Comparison of ENCODE assay signal across 9 cellular contexts in the genomic region with DNA sequence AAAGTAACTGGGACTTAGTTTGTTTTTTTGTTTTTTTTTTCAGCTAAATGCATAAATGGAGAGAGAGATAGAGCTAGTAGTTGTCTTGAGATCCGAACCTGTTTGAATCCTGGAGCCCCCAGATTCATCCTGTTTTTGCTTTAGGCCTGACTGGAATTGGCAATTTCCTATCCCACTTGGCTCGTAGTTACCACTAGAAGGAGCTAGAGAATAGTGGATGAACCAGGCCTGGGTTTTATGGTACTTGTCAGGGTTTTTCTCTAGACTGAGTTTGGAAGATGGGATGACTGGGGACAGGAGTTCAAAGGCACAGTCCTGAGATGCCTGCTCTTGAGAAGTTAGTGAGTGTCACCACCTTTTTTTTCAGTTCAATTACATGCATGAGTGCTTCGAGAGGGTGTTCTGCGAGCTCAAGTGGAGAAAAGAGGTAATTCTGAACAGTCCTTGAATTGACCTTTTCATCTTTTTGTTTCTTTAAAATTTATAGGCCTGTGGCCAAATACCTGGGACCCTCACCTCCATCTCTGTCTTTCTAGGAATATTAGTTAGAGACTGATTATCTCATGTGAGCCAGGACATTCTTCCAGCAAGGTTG. TPM values are rescaled to one million over a fixed set of nuclear protein-coding genes. Genes with fewer than 3 reads are reported as not detected.
DNase-seq lines count a peak whose midpoint lies in the region; FAIRE-seq and TF ChIP-seq lines count a peak whose summit lies in the region.
"Had no signal": no experiment of that assay in that cellular context is flagged by ENCODE, and none has a peak within 500 bp of the region (broad histone marks: within the 10 kb centered on the region; RNA-seq: fewer than 3 reads in every experiment).

No MANE protein-coding gene starts in this region.

- H3K4me3 Mint-ChIP-seq in activated T-helper 1 cell treated with anti-CD3 and anti-CD28 coated beads, Interleukin-12 subunit alpha, Interleukin-12 subunit beta, Interleukin-2, Interleukin-4 antibody, amounts not matched to agents 30 ng/mL and 10 ng/mL and 1 ng/mL, durations not matched to agents 14 hours and 24 hours and 36 hours: no peak overlapping the region

- intact Hi-C loops in activated T-helper 1 cell treated with anti-CD3 and anti-CD28 coated beads, Interleukin-12 subunit alpha, Interleukin-12 subunit beta, Interleukin-2, Interleukin-4 antibody, amounts not matched to agents 30 ng/mL and 10 ng/mL and 1 ng/mL, durations not matched to agents 14 hours and 24 hours and 36 hours (cut with micrococcal nuclease): loop anchor here (1.0 kb wide), 2 partner anchors 42 to 143 kb away; no protein-coding TSS in a partner anchor

- no peak overlapping the region for H3K27ac Mint-ChIP-seq in activated T-helper 1 cell treated with anti-CD3 and anti-CD28 coated beads, Interleukin-12 subunit alpha, Interleukin-12 subunit beta, Interleukin-2, Interleukin-4 antibody, amounts not matched to agents 30 ng/mL and 10 ng/mL and 1 ng/mL, durations not matched to agents 14 hours and 24 hours and 36 hours

- no peak overlapping the region for H3K4me3 ChIP-seq in WI38 (ENCODE audit: low read depth, low read length)

- H3K27me3 Mint-ChIP-seq in activated T-helper 1 cell treated with anti-CD3 and anti-CD28 coated beads, Interleukin-12 subunit alpha, Interleukin-12 subunit beta, Interleukin-2, Interleukin-4 antibody, amounts not matched to agents 30 ng/mL and 10 ng/mL and 1 ng/mL, durations not matched to agents 14 hours and 24 hours and 36 hours (ENCODE audit: insufficient read depth): no peaks in the 10 kb centered on the region

- peak; percentile 26 for DNase-seq in EL
- peak; percentile 27 for DNase-seq in NCI-H1092 (lab: John Stamatoyannopoulos, UW)
- peak; percentile 72 for DNase-seq in inferior parietal cortex (ENCODE audit: extremely low spot score)
- DNase-seq in NK-92 (lab: John Stamatoyannopoulos, UW; ENCODE audit: unreplicated experiment): no peak
- DNase-seq in frontal cortex (ENCODE audit: low spot score in 2 of 2): no peak
- DNase-seq in T-helper 2 cell: no peak
- no peak for DNase-seq in activated T-helper 1 cell treated with anti-CD3 and anti-CD28 coated beads, Interleukin-12 subunit alpha, Interleukin-12 subunit beta, Interleukin-2, Interleukin-4 antibody, amounts not matched to agents 30 ng/mL and 10 ng/mL and 1 ng/mL, durations not matched to agents 14 hours and 24 hours and 36 hours (ENCODE audit: low spot score)
- DNase-seq: left cardiac atrium had no signal

- no peaks in the 10 kb centered on the region for H3K9me3 Mint-ChIP-seq in activated T-helper 1 cell treated with anti-CD3 and anti-CD28 coated beads, Interleukin-12 subunit alpha, Interleukin-12 subunit beta, Interleukin-2, Interleukin-4 antibody, amounts not matched to agents 30 ng/mL and 10 ng/mL and 1 ng/mL, durations not matched to agents 14 hours and 24 hours and 36 hours

- peak; percentile 65 for TF ChIP-seq CTCF in WI38 (IDR thresholded peaks at IDR 0.05; ENCODE audit: low read depth, low read length)

- FAIRE-seq in frontal cortex (lab: Jason Lieb, UNC): no peak

- H3K4me1 Mint-ChIP-seq in activated T-helper 1 cell treated with anti-CD3 and anti-CD28 coated beads, Interleukin-12 subunit alpha, Interleukin-12 subunit beta, Interleukin-2, Interleukin-4 antibody, amounts not matched to agents 30 ng/mL and 10 ng/mL and 1 ng/mL, durations not matched to agents 14 hours and 24 hours and 36 hours (ENCODE audit: low read depth): no peaks in the 10 kb centered on the region

- H3K36me3 Mint-ChIP-seq in activated T-helper 1 cell treated with anti-CD3 and anti-CD28 coated beads, Interleukin-12 subunit alpha, Interleukin-12 subunit beta, Interleukin-2, Interleukin-4 antibody, amounts not matched to agents 30 ng/mL and 10 ng/mL and 1 ng/mL, durations not matched to agents 14 hours and 24 hours and 36 hours (ENCODE audit: low read depth): peaks cover 13% of the 10 kb centered on the region

RNA-seq across cellular contexts. Expression of gene CELF3, which starts 23.4 kb away (rescaled TPM):
- total RNA-seq in frontal cortex: 33.0 TPM
- not detected in 2 replicates for total RNA-seq in activated T-helper 1 cell treated with anti-CD3 and anti-CD28 coated beads, Interleukin-12 subunit alpha, Interleukin-12 subunit beta, Interleukin-2, Interleukin-4 antibody, amounts not matched to agents 30 ng/mL and 10 ng/mL and 1 ng/mL, durations not matched to agents 14 hours and 24 hours and 36 hours
- total RNA-seq: left cardiac atrium had no signal

RNA-seq across cellular contexts. Expression of gene RIIAD1, which starts 28.2 kb away (rescaled TPM):
- 9.8 TPM for total RNA-seq in frontal cortex
- not detected in 2 replicates for total RNA-seq in activated T-helper 1 cell treated with anti-CD3 and anti-CD28 coated beads, Interleukin-12 subunit alpha, Interleukin-12 subunit beta, Interleukin-2, Interleukin-4 antibody, amounts not matched to agents 30 ng/mL and 10 ng/mL and 1 ng/mL, durations not matched to agents 14 hours and 24 hours and 36 hours

Comparison
In these comparisons a context has a peak if more than half of its experiments do, and no peak if none do; other contexts are left out.
1. DNase-seq: peak in EL (single experiment), NCI-H1092 (single experiment) and inferior parietal cortex (single experiment); none in NK-92 (single experiment), frontal cortex (0 of 2), T-helper 2 cell (0 of 5) and activated T-helper 1 cell treated with anti-CD3 and anti-CD28 coated beads, Interleukin-12 subunit alpha, Interleukin-12 subunit beta, Interleukin-2, Interleukin-4 antibody, amounts not matched to agents 30 ng/mL and 10 ng/mL and 1 ng/mL, durations not matched to agents 14 hours and 24 hours and 36 hours (single experiment).
2. RNA of gene CELF3, which starts 23.4 kb away (total RNA-seq): 33.0 TPM in frontal cortex (single experiment); not detected in activated T-helper 1 cell treated with anti-CD3 and anti-CD28 coated beads, Interleukin-12 subunit alpha, Interleukin-12 subunit beta, Interleukin-2, Interleukin-4 antibody, amounts not matched to agents 30 ng/mL and 10 ng/mL and 1 ng/mL, durations not matched to agents 14 hours and 24 hours and 36 hours; every median in the first group is over 10 times any median in the second.
3. RNA of gene RIIAD1, which starts 28.2 kb away (total RNA-seq): 9.8 TPM in frontal cortex (single experiment); not detected in activated T-helper 1 cell treated with anti-CD3 and anti-CD28 coated beads, Interleukin-12 subunit alpha, Interleukin-12 subunit beta, Interleukin-2, Interleukin-4 antibody, amounts not matched to agents 30 ng/mL and 10 ng/mL and 1 ng/mL, durations not matched to agents 14 hours and 24 hours and 36 hours; every median in the first group is over 10 times any median in the second.